In genomic region chr9:135209852-135210251, GRCh38 we compare ENCODE assay signal across 15 cellular contexts.
DNase-seq lines count a peak whose midpoint lies in the region; ATAC-seq and TF ChIP-seq lines count a peak whose summit lies in the region.
"Had no signal": no experiment of that assay in that cellular context is flagged by ENCODE, and none has a peak within 500 bp of the region (broad histone marks: within the 10 kb centered on the region; RNA-seq: fewer than 3 reads in every experiment).

No MANE protein-coding gene starts in this region.

- H3K4me3 ChIP-seq in foreskin fibroblast (ENCODE audit: low read depth in 1 of 2, low read length in 2 of 2) = no peak overlapping the region
- H3K4me3 ChIP-seq in spleen = no peak overlapping the region
- H3K4me3 ChIP-seq: BLaER1 treated with 17β-estradiol and CSF1 and Interleukin-3, amounts not matched to agents 10 nM and 100 nM had no signal

- no peak for ATAC-seq in GM19467 (IDR thresholded peaks at IDR 0.05; ENCODE audit: unreplicated experiment)

- DNase-seq in A172 (ENCODE audit: low spot score) = peak; percentile 28
- DNase-seq in SW480 (ENCODE audit: low spot score) = peak; percentile 21
- peak; percentile 3 to 7 for DNase-seq in foreskin fibroblast
- peak; percentile 8 for DNase-seq in spleen
- DNase-seq in NCI-H69 (lab: John Stamatoyannopoulos, UW) = no peak
- no peak for DNase-seq in T-helper 1 cell
- DNase-seq: 8988T; ACHN; Calu3; CD4-positive, alpha-beta T cell; DMS 273 treated with DMSO at 0.1 percent for 48 hours; GOT3; H9 had no signal

- intact Hi-C loops in spleen (cut with DNase I; ENCODE audit: low total_unique reads) = no loop called here

- no peaks in the 10 kb centered on the region for H3K4me1 ChIP-seq in spleen

- no peak for TF ChIP-seq POLR2A in spleen (IDR thresholded peaks at IDR 0.05)

- TF ChIP-seq CTCF in foreskin fibroblast (IDR thresholded peaks at IDR 0.05; ENCODE audit: low read depth, low read length) (no peak), spleen (IDR thresholded peaks at IDR 0.05 in 8 of 11, conservative IDR thresholded peaks at IDR 0.05 in 3 of 11) (no peak)

- H3K36me3 ChIP-seq in spleen = no peaks in the 10 kb centered on the region

- no peak overlapping the region for H3K27ac ChIP-seq in spleen
- H3K27ac ChIP-seq: BLaER1 treated with 17β-estradiol and CSF1 and Interleukin-3, amounts not matched to agents 10 nM and 100 nM had no signal

- peaks cover 2 to 25% (median 20%) of the 10 kb centered on the region in 8 donors for H3K9me3 ChIP-seq in spleen

- 34 to 58% (median 49%) methylated on average over 2 of the region's 2 CpGs for WGBS in spleen, 5 donors

- H3K27me3 ChIP-seq in spleen (replicated peaks in 1 of 7) = peaks cover 0 to 16% (median 0%) of the 10 kb centered on the region in 7 donors
- H3K27me3 ChIP-seq: BLaER1 treated with 17β-estradiol and CSF1 and Interleukin-3, amounts not matched to agents 10 nM and 100 nM had no signal

Comparison
In these comparisons a context has a peak if more than half of its experiments do, and no peak if none do; other contexts are left out.
1. DNase-seq: peak in A172 (single experiment), SW480 (single experiment), foreskin fibroblast (2 of 2) and spleen (single experiment); none in NCI-H69 (single experiment) and T-helper 1 cell (0 of 5).